Comparison of ENCODE assay signal across 9 cellular contexts in genomic region chr9:127943011-127943662, GRCh38. TPM values are rescaled to one million over a fixed set of nuclear protein-coding genes. Genes with fewer than 3 reads are reported as not detected.
DNase-seq lines count a peak whose midpoint lies in the region; ATAC-seq and TF ChIP-seq lines count a peak whose summit lies in the region.
"Had no signal": no experiment of that assay in that cellular context is flagged by ENCODE, and none has a peak within 500 bp of the region (broad histone marks: within the 10 kb centered on the region; RNA-seq: fewer than 3 reads in every experiment).

No MANE protein-coding gene starts in this region.

- DNase-seq in Right ventricle myocardium inferior (ENCODE audit: missing footprints) (peak; percentile 50), heart left ventricle (no peak), T-cell (no peak), esophagus squamous epithelium (lab: John Stamatoyannopoulos, UW) (no peak), type B pancreatic cell (ENCODE audit: extremely low spot score, unreplicated experiment) (no peak)
- DNase-seq in activated effector memory CD4-positive, alpha-beta T cell treated with Interleukin-2 at 50 U/mL for 16 hours: no peak
- DNase-seq: GOT3 had no signal

- H3K27me3 ChIP-seq in heart left ventricle (no peaks in the 10 kb centered on the region), esophagus squamous epithelium (no peaks in the 10 kb centered on the region)

- intact Hi-C loops in Right ventricle myocardium inferior (cut with DNase I) (loop anchor here (1.0 to 5.0 kb wide), 3 partner anchors 38 to 174 kb away; partner anchors contain the start of gene EEIG1), heart left ventricle (cut with DNase I) (loop anchor here (1.0 to 5.0 kb wide), 5 partner anchors 92 to 176 kb away; no protein-coding TSS in a partner anchor), esophagus squamous epithelium (cut with DNase I) (loop anchor here (2.0 to 10.0 kb wide), 2 partner anchors 92 to 162 kb away; no protein-coding TSS in a partner anchor)

- no peak overlapping the region for H3K4me3 ChIP-seq in heart left ventricle
- H3K4me3 ChIP-seq in esophagus squamous epithelium: no peak overlapping the region

- H3K27me3 Mint-ChIP-seq in T-cell (no peaks in the 10 kb centered on the region), type B pancreatic cell (no peaks in the 10 kb centered on the region)

- peak overlapping the region in 1 of 12 donors; percentile 38 for H3K27ac ChIP-seq in heart left ventricle
- peak overlapping the region in 3 of 4 donors; percentile 2 to 56 (median 19) for H3K27ac ChIP-seq in esophagus squamous epithelium

- H3K9me3 Mint-ChIP-seq in T-cell (no peaks in the 10 kb centered on the region), type B pancreatic cell (no peaks in the 10 kb centered on the region)

- H3K4me1 Mint-ChIP-seq in T-cell (peaks cover 43 to 52% (median 51%) of the 10 kb centered on the region in 3 donors), type B pancreatic cell (ENCODE audit: unreplicated experiment) (peaks cover 22% of the 10 kb centered on the region)

- peak in 2 of 12 donors; percentile 2 to 8 for TF ChIP-seq CTCF in heart left ventricle (IDR thresholded peaks at IDR 0.05)
- no peak for TF ChIP-seq CTCF in esophagus squamous epithelium (IDR thresholded peaks at IDR 0.05)
- TF ChIP-seq CTCF in type B pancreatic cell (conservative IDR thresholded peaks at IDR 0.05): no peak

- H3K4me1 ChIP-seq in heart left ventricle: peaks cover 0 to 42% (median 24%) of the 10 kb centered on the region in 12 donors
- peaks cover 5 to 53% (median 7%) of the 10 kb centered on the region in 3 donors for H3K4me1 ChIP-seq in esophagus squamous epithelium

- H3K36me3 ChIP-seq in heart left ventricle (peaks cover 0 to 36% (median 18%) of the 10 kb centered on the region in 9 donors), esophagus squamous epithelium (peaks cover 29 to 83% (median 33%) of the 10 kb centered on the region in 3 donors)

- H3K27ac Mint-ChIP-seq in T-cell: peak overlapping the region; percentile 56 to 83
- peak overlapping the region; percentile 44 for H3K27ac Mint-ChIP-seq in type B pancreatic cell

- TF ChIP-seq POLR2A in heart left ventricle (IDR thresholded peaks at IDR 0.05) (no peak), esophagus squamous epithelium (IDR thresholded peaks at IDR 0.05) (no peak)

- H3K4me3 Mint-ChIP-seq in T-cell: no peak overlapping the region
- no peak overlapping the region for H3K4me3 Mint-ChIP-seq in type B pancreatic cell

- ATAC-seq in Right ventricle myocardium inferior (no peak), heart left ventricle (no peak), T-cell (replicated peaks in 1 of 4) (peak; percentile 1 to 9 (median 2)), HG03135 (IDR thresholded peaks at IDR 0.05; ENCODE audit: unreplicated experiment) (no peak), HG03097 (IDR thresholded peaks at IDR 0.05; ENCODE audit: low FRiP score, unreplicated experiment) (no peak)

- H3K36me3 Mint-ChIP-seq in T-cell (peaks cover 46% of the 10 kb centered on the region), type B pancreatic cell (peaks cover 11% of the 10 kb centered on the region)

- 75 to 83% (median 78%) methylated on average over 8 to 14 of the region's 14 CpGs for WGBS in heart left ventricle, 4 donors
- 52 to 78% methylated on average over 7 to 8 of the region's 14 CpGs for WGBS in esophagus squamous epithelium, 2 donors

- POLR2A ChIA-PET in T-cell (lab: Charles Lee): interaction anchor here in 1 of 2 donors (0.6 kb wide), 1 partner anchor 148 kb away, joined by 4 read pairs; no protein-coding TSS in a partner anchor

- CTCF ChIA-PET in T-cell (lab: Charles Lee): interaction anchor here (0.6 to 3.3 kb wide), 12 partner anchors 11 to 144 kb away, joined by 3 to 29 read pairs (median 4); partner anchors contain the start of gene NAIF1 (in 1 of the 2)

- H3K9me3 ChIP-seq in heart left ventricle (no peaks in the 10 kb centered on the region), esophagus squamous epithelium (no peaks in the 10 kb centered on the region)

RNA-seq across cellular contexts. Expression of gene DPM2, which starts 5.5 kb away (rescaled TPM):
- total RNA-seq in Right ventricle myocardium inferior (11.9 TPM), heart left ventricle (10 to 100 TPM in 7 of 9 donors, 1 to 10 TPM in 2; 7.2 to 19.5 (median 11.7) TPM), T-cell (10 to 100 TPM; 32.3 to 66.5 (median 60.5) TPM), esophagus squamous epithelium (10 to 100 TPM; 12.5 to 18.5 (median 15.7) TPM), type B pancreatic cell (ENCODE audit: low replicate concordance) (41.6 and 56.3 TPM in 2 replicates)
- polyA plus RNA-seq in heart left ventricle: 10 to 100 TPM; 15.3 to 31.7 TPM

RNA-seq across cellular contexts. Expression of gene PIP5KL1, which starts 12.6 kb away (rescaled TPM):
- total RNA-seq in Right ventricle myocardium inferior (not detected), heart left ventricle (under 1 TPM in 7 of 9 donors, not detected in 2; 0.33 to 0.77 (median 0.51) TPM), T-cell (1 to 10 TPM in 4 of 5 donors, under 1 TPM in 1; 0.99 to 5.6 (median 2.6) TPM), esophagus squamous epithelium (1 to 10 TPM in 3 of 4 donors, not detected in 1; 3.1 to 4.6 (median 3.6) TPM), type B pancreatic cell (ENCODE audit: low replicate concordance) (5.8 and 9.4 TPM in 2 replicates)
- under 1 TPM; 0.12 to 0.15 TPM for polyA plus RNA-seq in heart left ventricle

RNA-seq across cellular contexts. Expression of gene ST6GALNAC4, which starts 26.3 kb away (rescaled TPM):
- 21.9 TPM for total RNA-seq in Right ventricle myocardium inferior
- 10 to 100 TPM; 28.3 to 66.1 (median 42.6) TPM for total RNA-seq in heart left ventricle
- 10 to 100 TPM; 17.0 to 72.0 TPM for polyA plus RNA-seq in heart left ventricle
- 10 to 100 TPM; 24.9 to 40.7 (median 35.1) TPM for total RNA-seq in T-cell
- 10 to 100 TPM; 12.5 to 33.0 (median 23.8) TPM for total RNA-seq in esophagus squamous epithelium
- 11.9 and 17.5 TPM in 2 replicates for total RNA-seq in type B pancreatic cell (ENCODE audit: low replicate concordance)

RNA-seq across cellular contexts. Expression of gene EEIG1, which starts 37.7 kb away (rescaled TPM):
- total RNA-seq in Right ventricle myocardium inferior: 25.3 TPM
- total RNA-seq in heart left ventricle: 10 to 100 TPM in 7 of 9 donors, 1 to 10 TPM in 2; 5.4 to 45.2 (median 24.1) TPM
- 10 to 100 TPM in 1 of 2 donors, 1 to 10 TPM in 1; 9.2 to 10.4 TPM for polyA plus RNA-seq in heart left ventricle
- 100 to 1,000 TPM; 351 to 746 (median 698) TPM for total RNA-seq in T-cell
- 10 to 100 TPM; 16.9 to 65.0 (median 24.0) TPM for total RNA-seq in esophagus squamous epithelium
- 61.1 and 74.8 TPM in 2 replicates for total RNA-seq in type B pancreatic cell (ENCODE audit: low replicate concordance)

RNA-seq across cellular contexts. Expression of gene ST6GALNAC6, which starts 43.7 kb away (rescaled TPM):
- total RNA-seq in Right ventricle myocardium inferior: 43.3 TPM
- total RNA-seq in heart left ventricle: 10 to 100 TPM; 28.4 to 75.9 (median 45.6) TPM
- 10 to 100 TPM; 35.7 to 37.5 TPM for polyA plus RNA-seq in heart left ventricle
- 100 to 1,000 TPM in 2 of 5 donors, 10 to 100 TPM in 3; 73.0 to 123 (median 86.3) TPM for total RNA-seq in T-cell
- 10 to 100 TPM; 14.5 to 69.4 (median 26.1) TPM for total RNA-seq in esophagus squamous epithelium
- 19.8 and 32.6 TPM in 2 replicates for total RNA-seq in type B pancreatic cell (ENCODE audit: low replicate concordance)

Comparison
In these comparisons a context has a peak if more than half of its experiments do, and no peak if none do; other contexts are left out.
1. ATAC-seq: peak in T-cell (4 of 4); none in Right ventricle myocardium inferior (single experiment), heart left ventricle (0 of 4), HG03135 (single experiment) and HG03097 (single experiment).